Comparison of ENCODE assay signal across 1 cellular context in the genomic region with DNA sequence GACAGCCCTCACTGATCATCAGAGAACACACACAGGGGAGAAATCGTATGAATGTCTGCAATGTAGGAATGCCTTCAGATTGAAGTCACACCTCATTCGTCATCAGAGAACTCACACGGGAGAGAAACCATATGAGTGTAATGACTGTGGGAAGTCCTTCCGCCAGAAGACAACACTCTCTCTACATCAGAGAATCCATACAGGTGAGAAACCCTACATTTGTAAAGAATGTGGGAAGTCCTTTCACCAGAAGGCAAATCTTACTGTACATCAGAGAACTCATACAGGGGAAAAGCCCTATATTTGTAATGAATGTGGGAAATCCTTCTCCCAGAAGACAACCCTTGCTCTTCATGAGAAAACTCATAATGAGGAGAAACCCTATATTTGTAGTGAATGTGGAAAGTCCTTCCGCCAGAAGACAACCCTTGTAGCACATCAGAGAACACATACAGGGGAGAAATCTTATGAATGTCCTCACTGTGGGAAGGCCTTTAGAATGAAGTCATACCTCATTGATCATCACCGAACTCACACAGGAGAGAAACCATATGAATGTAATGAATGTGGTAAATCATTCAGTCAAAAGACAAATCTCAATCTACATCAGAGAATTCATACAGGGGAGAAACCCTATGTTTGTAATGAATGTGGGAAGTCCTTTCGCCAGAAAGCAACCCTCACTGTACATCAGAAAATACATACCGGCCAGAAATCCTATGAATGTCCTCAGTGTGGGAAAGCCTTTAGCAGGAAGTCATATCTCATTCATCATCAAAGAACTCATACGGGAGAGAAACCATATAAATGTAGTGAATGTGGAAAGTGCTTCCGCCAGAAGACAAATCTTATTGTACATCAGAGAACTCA.
TF ChIP-seq lines count a peak whose summit lies in the region.

No MANE protein-coding gene starts in this region.

TF ChIP-seq in HepG2, 621 proteins besides CTCF, POLR2A, EP300 and RAD21:
- TF ChIP-seq, protein P1, sequence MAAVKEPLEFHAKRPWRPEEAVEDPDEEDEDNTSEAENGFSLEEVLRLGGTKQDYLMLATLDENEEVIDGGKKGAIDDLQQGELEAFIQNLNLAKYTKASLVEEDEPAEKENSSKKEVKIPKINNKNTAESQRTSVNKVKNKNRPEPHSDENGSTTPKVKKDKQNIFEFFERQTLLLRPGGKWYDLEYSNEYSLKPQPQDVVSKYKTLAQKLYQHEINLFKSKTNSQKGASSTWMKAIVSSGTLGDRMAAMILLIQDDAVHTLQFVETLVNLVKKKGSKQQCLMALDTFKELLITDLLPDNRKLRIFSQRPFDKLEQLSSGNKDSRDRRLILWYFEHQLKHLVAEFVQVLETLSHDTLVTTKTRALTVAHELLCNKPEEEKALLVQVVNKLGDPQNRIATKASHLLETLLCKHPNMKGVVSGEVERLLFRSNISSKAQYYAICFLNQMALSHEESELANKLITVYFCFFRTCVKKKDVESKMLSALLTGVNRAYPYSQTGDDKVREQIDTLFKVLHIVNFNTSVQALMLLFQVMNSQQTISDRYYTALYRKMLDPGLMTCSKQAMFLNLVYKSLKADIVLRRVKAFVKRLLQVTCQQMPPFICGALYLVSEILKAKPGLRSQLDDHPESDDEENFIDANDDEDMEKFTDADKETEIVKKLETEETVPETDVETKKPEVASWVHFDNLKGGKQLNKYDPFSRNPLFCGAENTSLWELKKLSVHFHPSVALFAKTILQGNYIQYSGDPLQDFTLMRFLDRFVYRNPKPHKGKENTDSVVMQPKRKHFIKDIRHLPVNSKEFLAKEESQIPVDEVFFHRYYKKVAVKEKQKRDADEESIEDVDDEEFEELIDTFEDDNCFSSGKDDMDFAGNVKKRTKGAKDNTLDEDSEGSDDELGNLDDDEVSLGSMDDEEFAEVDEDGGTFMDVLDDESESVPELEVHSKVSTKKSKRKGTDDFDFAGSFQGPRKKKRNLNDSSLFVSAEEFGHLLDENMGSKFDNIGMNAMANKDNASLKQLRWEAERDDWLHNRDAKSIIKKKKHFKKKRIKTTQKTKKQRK (IDR thresholded peaks at IDR 0.05; ENCODE audit: low read length), result no peak
- TF ChIP-seq ZNF274 (CRISPR knock-in tag; IDR thresholded peaks at IDR 0.05) (peak; percentile 100), ZNF75D (CRISPR knock-in tag; IDR thresholded peaks at IDR 0.05; ENCODE audit: borderline replicate concordance) (peak; percentile 82; the same call in 1 of the 2 replicates), ZNF121 (CRISPR knock-in tag; IDR thresholded peaks at IDR 0.05) (no peak)
